ENCODE assay signal across 8 cellular contexts in the genomic region with DNA sequence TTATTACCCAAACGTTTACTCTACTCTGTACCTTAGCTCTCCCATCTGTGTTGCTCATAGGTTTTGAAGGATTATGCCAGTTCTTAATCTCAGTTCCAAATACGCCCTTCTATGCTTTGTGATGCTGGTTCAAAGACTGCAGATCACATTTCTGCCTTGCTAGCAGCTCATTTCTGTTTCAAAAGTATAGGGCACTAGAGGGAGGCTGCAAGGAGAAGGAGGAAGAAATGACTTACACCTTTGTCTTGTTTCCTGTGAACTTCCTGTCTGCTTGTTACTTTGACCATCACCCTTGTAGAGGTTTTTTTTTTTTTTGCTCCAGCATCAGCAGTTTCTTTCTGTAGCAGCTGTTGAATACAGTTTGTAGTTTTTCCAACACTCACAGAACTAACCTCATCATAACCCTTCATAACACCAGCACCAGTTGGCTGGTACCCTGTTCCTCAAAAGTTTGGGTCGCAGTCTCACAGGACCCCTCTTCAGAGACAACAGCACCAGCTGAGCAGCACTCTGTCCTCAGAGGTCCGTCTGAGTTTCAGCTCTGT. TPM values are rescaled to one million over a fixed set of nuclear protein-coding genes. Genes with fewer than 3 reads are reported as not detected.
DNase-seq lines count a peak whose midpoint lies in the region; ATAC-seq and TF ChIP-seq lines count a peak whose summit lies in the region.

No MANE protein-coding gene starts in this region.

- H3K27ac ChIP-seq in SU-DHL-6 (ENCODE audit: low read depth, low read length) = peak overlapping the region; percentile 61

- no peaks in the 10 kb centered on the region for H3K9me2 ChIP-seq in SU-DHL-6 (replicated peaks; ENCODE audit: insufficient read depth, low read length)

- DNase-seq in activated CD8-positive, alpha-beta memory T cell treated with anti-CD3 and anti-CD28 coated beads, Interleukin-2, amount 10 ng/mL, durations not matched to agents 7 days and 5 days = no peak
- no peak for DNase-seq in activated CD8-positive, alpha-beta memory T cell treated with anti-CD3 and anti-CD28 coated beads for 24 hours
- DNase-seq in naive thymus-derived CD8-positive, alpha-beta T cell = peak in 3 of 10 donors; percentile 34 to 47 (median 44)
- DNase-seq in omental fat pad (ENCODE audit: low spot score) = no peak
- no peak for DNase-seq in ureter (ENCODE audit: low spot score)
- DNase-seq in NCI-H187 (lab: John Stamatoyannopoulos, UW) = no peak

- H4K20me1 ChIP-seq in SU-DHL-6 (ENCODE audit: low read depth, low read length) = peaks cover 10% of the 10 kb centered on the region; the same call in 1 of the 2 replicates

- CTCF ChIA-PET in activated CD8-positive, alpha-beta memory T cell treated with anti-CD3 and anti-CD28 coated beads, Interleukin-2, amount 10 ng/mL, durations not matched to agents 7 days and 5 days (lab: Charles Lee) = interaction anchor here (0.8 to 2.4 kb wide), 13 partner anchors 8 to 140 kb away, joined by 3 to 10 read pairs (median 3); a partner anchor contains a TSS

- H3K4me2 ChIP-seq in SU-DHL-6 (ENCODE audit: low read depth, low read length, poor library complexity, severe bottlenecking) = peak overlapping the region; percentile 58

- no peaks in the 10 kb centered on the region for H3K9me3 Mint-ChIP-seq in activated CD8-positive, alpha-beta memory T cell treated with anti-CD3 and anti-CD28 coated beads, Interleukin-2, amount 10 ng/mL, durations not matched to agents 7 days and 5 days (ENCODE audit: low read depth)
- H3K9me3 Mint-ChIP-seq in naive thymus-derived CD8-positive, alpha-beta T cell = no peaks in the 10 kb centered on the region

- peak overlapping the region; percentile 25 for H3K9ac ChIP-seq in SU-DHL-6 (ENCODE audit: low read length)

- H3K9me3 ChIP-seq in SU-DHL-6 (ENCODE audit: insufficient read depth, low read length) = no peaks in the 10 kb centered on the region

- no peak for TF ChIP-seq CTCF in SU-DHL-6 (IDR thresholded peaks at IDR 0.05; ENCODE audit: insufficient read depth, low read length, poor library complexity, severe bottlenecking)
- no peak for TF ChIP-seq CTCF in omental fat pad (IDR thresholded peaks at IDR 0.05)

- H3K4me1 Mint-ChIP-seq in activated CD8-positive, alpha-beta memory T cell treated with anti-CD3 and anti-CD28 coated beads, Interleukin-2, amount 10 ng/mL, durations not matched to agents 7 days and 5 days = peaks cover 69% of the 10 kb centered on the region
- peaks cover 32 to 81% (median 70%) of the 10 kb centered on the region in 4 donors for H3K4me1 Mint-ChIP-seq in naive thymus-derived CD8-positive, alpha-beta T cell

- 0 out of 2 replicates have a peak, but pooled peaks cover 3% of the 10 kb centered on the region for H3F3A ChIP-seq in SU-DHL-6 (ENCODE audit: insufficient read depth)

- POLR2A ChIA-PET in naive thymus-derived CD8-positive, alpha-beta T cell (lab: Charles Lee) = interaction anchor here (0.6 to 3.0 kb wide), 9 partner anchors 16 to 138 kb away, joined by 3 to 12 read pairs (median 3); a partner anchor contains a TSS

- peak; percentile 95 for ATAC-seq in activated CD8-positive, alpha-beta memory T cell treated with anti-CD3 and anti-CD28 coated beads, Interleukin-2, amount 10 ng/mL, durations not matched to agents 7 days and 5 days
- peak; percentile 79 for ATAC-seq in HG02943 (IDR thresholded peaks at IDR 0.05; ENCODE audit: low read depth, unreplicated experiment)
- ATAC-seq in naive thymus-derived CD8-positive, alpha-beta T cell = peak; percentile 88
- no peak for ATAC-seq in omental fat pad (ENCODE audit: low FRiP score)

- no peaks in the 10 kb centered on the region for H3K36me3 ChIP-seq in SU-DHL-6 (ENCODE audit: low read length)

- H3K27me3 ChIP-seq in SU-DHL-6 (ENCODE audit: low read length) = no peaks in the 10 kb centered on the region

- peaks cover 88% of the 10 kb centered on the region for H3K79me2 ChIP-seq in SU-DHL-6 (ENCODE audit: insufficient read depth, low read length)

- peak overlapping the region; percentile 32 for H2AFZ ChIP-seq in SU-DHL-6 (ENCODE audit: low read depth, low read length, severe bottlenecking)

- H3K36me3 Mint-ChIP-seq in activated CD8-positive, alpha-beta memory T cell treated with anti-CD3 and anti-CD28 coated beads, Interleukin-2, amount 10 ng/mL, durations not matched to agents 7 days and 5 days = peaks cover 9% of the 10 kb centered on the region
- H3K36me3 Mint-ChIP-seq in naive thymus-derived CD8-positive, alpha-beta T cell = peaks cover 0 to 6% (median 0%) of the 10 kb centered on the region in 3 donors

- H3K27ac Mint-ChIP-seq in activated CD8-positive, alpha-beta memory T cell treated with anti-CD3 and anti-CD28 coated beads, Interleukin-2, amount 10 ng/mL, durations not matched to agents 7 days and 5 days = peak overlapping the region; percentile 81
- H3K27ac Mint-ChIP-seq in naive thymus-derived CD8-positive, alpha-beta T cell = peak overlapping the region; percentile 31 to 93 (median 87)

- peak overlapping the region; percentile 55 for H3K4me3 Mint-ChIP-seq in activated CD8-positive, alpha-beta memory T cell treated with anti-CD3 and anti-CD28 coated beads, Interleukin-2, amount 10 ng/mL, durations not matched to agents 7 days and 5 days
- peak overlapping the region; percentile 51 to 83 (median 67) for H3K4me3 Mint-ChIP-seq in naive thymus-derived CD8-positive, alpha-beta T cell

- no peaks in the 10 kb centered on the region for H3K27me3 Mint-ChIP-seq in activated CD8-positive, alpha-beta memory T cell treated with anti-CD3 and anti-CD28 coated beads, Interleukin-2, amount 10 ng/mL, durations not matched to agents 7 days and 5 days
- no peaks in the 10 kb centered on the region for H3K27me3 Mint-ChIP-seq in naive thymus-derived CD8-positive, alpha-beta T cell

- no peak overlapping the region for H3K4me3 ChIP-seq in SU-DHL-6 (ENCODE audit: insufficient read depth, low read length, poor library complexity, severe bottlenecking)

RNA-seq across cellular contexts. Expression of a gene that starts 16.5 kb away (rescaled TPM):
- 10 to 100 TPM; 31.2 to 32.6 TPM for total RNA-seq in activated CD8-positive, alpha-beta memory T cell treated with anti-CD3 and anti-CD28 coated beads, Interleukin-2, amount 10 ng/mL, durations not matched to agents 7 days and 5 days
- total RNA-seq in naive thymus-derived CD8-positive, alpha-beta T cell = 10 to 100 TPM; 29.8 to 36.6 TPM
- polyA plus RNA-seq in naive thymus-derived CD8-positive, alpha-beta T cell = 10 to 100 TPM in 1 of 3 donors, 1 to 10 TPM in 2; 5.0 to 12.7 (median 7.0) TPM
- total RNA-seq in omental fat pad (10 to 100 TPM; 49.0 to 97.0 (median 61.8) TPM), ureter (66.4 TPM)
